ENCODE assay signal across 1 cellular context in genomic region chr4:109155682-109156243, GRCh38.
TF ChIP-seq lines count a peak whose summit lies in the region.

No MANE protein-coding gene starts in this region.

TF ChIP-seq in GM12878, 131 proteins besides CTCF, POLR2A, EP300 and RAD21 (continued from another document):
- TF ChIP-seq ZBTB4 (CRISPR knock-in tag; IDR thresholded peaks at IDR 0.05) (no peak), ZNF384 (IDR thresholded peaks at IDR 0.05; ENCODE audit: borderline replicate concordance, low read depth, low read length) (no peak), ZNF622 (IDR thresholded peaks at IDR 0.05) (no peak)
